Comparison of ENCODE assay signal across 14 cellular contexts in the genomic region with DNA sequence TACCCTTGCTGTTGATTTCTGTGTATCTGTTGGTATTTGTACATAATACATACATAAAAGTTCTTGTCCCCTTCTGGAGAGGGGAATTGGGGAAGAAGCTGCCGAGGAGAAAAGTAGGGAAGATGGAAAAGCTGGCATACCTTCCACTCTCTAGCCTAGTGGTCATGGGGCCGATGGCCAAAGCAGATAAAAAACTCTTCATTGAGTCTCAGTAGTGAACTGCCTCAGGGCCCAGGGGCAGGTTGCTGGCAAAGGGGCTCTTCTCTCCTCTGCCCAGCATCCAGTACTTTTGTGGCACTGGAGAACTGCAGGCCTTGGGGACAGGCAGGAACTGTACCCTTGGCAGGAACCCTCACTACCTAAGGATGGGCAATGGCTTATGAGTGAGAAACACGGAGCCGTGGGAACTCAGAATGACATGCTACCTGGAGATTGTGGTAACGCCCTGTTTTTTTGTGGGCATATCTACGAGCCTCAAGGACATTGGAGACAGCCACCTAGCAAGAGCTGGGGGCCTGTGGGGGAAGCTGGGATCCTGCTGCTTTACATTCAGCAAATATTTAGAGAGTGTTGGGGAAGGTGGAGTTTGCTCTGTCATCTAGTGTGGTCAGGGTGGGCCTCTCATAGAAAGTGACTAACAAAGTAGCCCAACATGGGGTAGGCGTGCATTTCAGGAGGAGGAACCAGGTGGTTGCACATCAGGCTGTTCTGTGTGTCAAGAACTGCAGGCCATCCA. TPM values are rescaled to one million over a fixed set of nuclear protein-coding genes. Genes with fewer than 3 reads are reported as not detected.
A peak's percentile ranks its signal among the peaks of the same experiment; 100 is the strongest.
DNase-seq lines count a peak whose midpoint lies in the region; ATAC-seq, FAIRE-seq and TF ChIP-seq lines count a peak whose summit lies in the region.
"Had no signal": no experiment of that assay in that cellular context is flagged by ENCODE, and none has a peak within 500 bp of the region (broad histone marks: within the 10 kb centered on the region; RNA-seq: fewer than 3 reads in every experiment).

No MANE protein-coding gene starts in this region.

- no peaks in the 10 kb centered on the region for H3K36me3 ChIP-seq in bronchial epithelial cell (ENCODE audit: control insufficient read depth, insufficient read depth, low read length)
- H3K36me3 ChIP-seq in neural progenitor cell = no peaks in the 10 kb centered on the region
- H3K36me3 ChIP-seq in vagina = no peaks in the 10 kb centered on the region
- H3K36me3 ChIP-seq: BLaER1 had no signal

- no peaks in the 10 kb centered on the region for H4K20me1 ChIP-seq in neural progenitor cell (ENCODE audit: low read depth)
- H4K20me1 ChIP-seq: BLaER1 had no signal

- H3K79me2 ChIP-seq in neural progenitor cell (ENCODE audit: low read depth) = no peaks in the 10 kb centered on the region

- no peak for TF ChIP-seq POLR2A in vagina (IDR thresholded peaks at IDR 0.05)

- H3K27ac ChIP-seq in neural progenitor cell (no peak overlapping the region), vagina (peak overlapping the region; percentile 65)
- H3K27ac ChIP-seq: BLaER1 had no signal

- peak; percentile 20 for ATAC-seq in stimulated activated naive CD8-positive, alpha-beta T cell treated with anti-CD3 and anti-CD28 coated beads, Interleukin-15, Interleukin-2, amounts not matched to agents 100 U/mL and 50 U/mL, for 24 hours
- no peak for ATAC-seq in stimulated activated naive CD8-positive, alpha-beta T cell treated with anti-CD3 and anti-CD28 coated beads, Interleukin-15, amount 100 ng/mL, for 72 hours
- ATAC-seq in HG03342 (IDR thresholded peaks at IDR 0.05; ENCODE audit: unreplicated experiment) = no peak
- ATAC-seq: stimulated activated effector memory CD8-positive, alpha-beta T cell treated with anti-CD3 and anti-CD28 coated beads, Interleukin-12 subunit alpha, Interleukin-12 subunit beta, amount 100 ng/mL, for 72 hours had no signal

- H3F3A ChIP-seq in neural progenitor cell (ENCODE audit: low read depth) = no peaks in the 10 kb centered on the region

- no peak overlapping the region for H2AFZ ChIP-seq in neural progenitor cell (replicated peaks)

- H3K9me3 ChIP-seq in neural progenitor cell (ENCODE audit: low read depth) (no peaks in the 10 kb centered on the region), vagina (no peaks in the 10 kb centered on the region)
- H3K9me3 ChIP-seq: BLaER1 had no signal

- H3K27me3 Mint-ChIP-seq in stimulated activated naive CD8-positive, alpha-beta T cell treated with anti-CD3 and anti-CD28 coated beads, Interleukin-15, amount 100 ng/mL, for 72 hours = peaks cover 18% of the 10 kb centered on the region
- H3K27me3 Mint-ChIP-seq in neural progenitor cell (ENCODE audit: insufficient read depth, low read depth) = peaks cover 9% of the 10 kb centered on the region

- peaks cover 69% of the 10 kb centered on the region for H3K4me1 Mint-ChIP-seq in stimulated activated naive CD8-positive, alpha-beta T cell treated with anti-CD3 and anti-CD28 coated beads, Interleukin-15, amount 100 ng/mL, for 72 hours
- H3K4me1 Mint-ChIP-seq in neural progenitor cell = peaks cover 26% of the 10 kb centered on the region

- H3K4me2 ChIP-seq in neural progenitor cell = no peak overlapping the region
- H3K4me2 ChIP-seq: BLaER1 had no signal

- no peak for FAIRE-seq in bronchial epithelial cell (lab: Jason Lieb, UNC)
- FAIRE-seq: GM12891 had no signal

- H3K27me3 ChIP-seq in bronchial epithelial cell (ENCODE audit: control insufficient read depth, insufficient read depth, low read length) (no peaks in the 10 kb centered on the region), neural progenitor cell (no peaks in the 10 kb centered on the region), vagina (no peaks in the 10 kb centered on the region)
- H3K27me3 ChIP-seq: BLaER1 had no signal

- H3K9me3 Mint-ChIP-seq in stimulated activated naive CD8-positive, alpha-beta T cell treated with anti-CD3 and anti-CD28 coated beads, Interleukin-15, amount 100 ng/mL, for 72 hours = no peaks in the 10 kb centered on the region
- H3K9me3 Mint-ChIP-seq in neural progenitor cell = peaks cover 3% of the 10 kb centered on the region
- H3K9me3 Mint-ChIP-seq: stimulated activated effector memory CD8-positive, alpha-beta T cell treated with anti-CD3 and anti-CD28 coated beads, Interleukin-12 subunit alpha, Interleukin-12 subunit beta, amount 100 ng/mL, for 72 hours had no signal

- H3K4me3 Mint-ChIP-seq in stimulated activated naive CD8-positive, alpha-beta T cell treated with anti-CD3 and anti-CD28 coated beads, Interleukin-15, amount 100 ng/mL, for 72 hours = peak overlapping the region in 1 of 2 donors; percentile 22
- H3K4me3 Mint-ChIP-seq in neural progenitor cell = no peak overlapping the region
- H3K4me3 Mint-ChIP-seq: stimulated activated effector memory CD8-positive, alpha-beta T cell treated with anti-CD3 and anti-CD28 coated beads, Interleukin-12 subunit alpha, Interleukin-12 subunit beta, amount 100 ng/mL, for 72 hours had no signal

- TF ChIP-seq CTCF in bronchial epithelial cell (IDR thresholded peaks at IDR 0.05; ENCODE audit: insufficient read depth, low read length, severe bottlenecking) (no peak), neural progenitor cell (IDR thresholded peaks at IDR 0.05) (no peak), vagina (IDR thresholded peaks at IDR 0.05) (no peak)

- intact Hi-C loops in vagina (cut with DNase I) = no loop called here

- no peak for DNase-seq in stimulated activated naive CD8-positive, alpha-beta T cell treated with anti-CD3 and anti-CD28 coated beads, Interleukin-15, Interleukin-2, amounts not matched to agents 100 U/mL and 50 U/mL, for 24 hours
- no peak for DNase-seq in stimulated activated naive CD8-positive, alpha-beta T cell treated with anti-CD3 and anti-CD28 coated beads, Interleukin-15, amount 100 ng/mL, for 72 hours
- DNase-seq in bronchial epithelial cell (ENCODE audit: low read depth) (peak; percentile 56), neural progenitor cell (ENCODE audit: low spot score) (no peak), vagina (ENCODE audit: extremely low spot score in 2 of 2) (no peak), ureter (ENCODE audit: low spot score) (no peak), T-helper 9 cell (no peak)
- DNase-seq: occipital lobe; stimulated activated CD4-positive, alpha-beta T cell treated with anti-CD3 and anti-CD28 coated beads, Interleukin-2, amount 100 ng/mL, for 24 hours had no signal

- H3K9ac ChIP-seq in neural progenitor cell = no peak overlapping the region
- H3K9ac ChIP-seq: BLaER1 had no signal

- H3K27ac Mint-ChIP-seq in stimulated activated naive CD8-positive, alpha-beta T cell treated with anti-CD3 and anti-CD28 coated beads, Interleukin-15, amount 100 ng/mL, for 72 hours = no peak overlapping the region
- H3K27ac Mint-ChIP-seq in neural progenitor cell = peak overlapping the region; percentile 16
- H3K27ac Mint-ChIP-seq: stimulated activated effector memory CD8-positive, alpha-beta T cell treated with anti-CD3 and anti-CD28 coated beads, Interleukin-12 subunit alpha, Interleukin-12 subunit beta, amount 100 ng/mL, for 72 hours had no signal

- peaks cover 11% of the 10 kb centered on the region for H3K4me1 ChIP-seq in neural progenitor cell
- peaks cover 64% of the 10 kb centered on the region for H3K4me1 ChIP-seq in vagina

- no peak overlapping the region for H3K4me3 ChIP-seq in bronchial epithelial cell (ENCODE audit: low read depth, low read length)
- no peak overlapping the region for H3K4me3 ChIP-seq in neural progenitor cell
- H3K4me3 ChIP-seq in vagina = no peak overlapping the region
- H3K4me3 ChIP-seq: BLaER1 had no signal

- H3K36me3 Mint-ChIP-seq in neural progenitor cell = no peaks in the 10 kb centered on the region
- H3K36me3 Mint-ChIP-seq: stimulated activated effector memory CD8-positive, alpha-beta T cell treated with anti-CD3 and anti-CD28 coated beads, Interleukin-12 subunit alpha, Interleukin-12 subunit beta, amount 100 ng/mL, for 72 hours had no signal

RNA-seq across cellular contexts. Expression of a gene that starts 22.6 kb away (rescaled TPM):
- 21.1 and 31.5 TPM in 2 replicates for total RNA-seq in bronchial epithelial cell
- total RNA-seq in neural progenitor cell (ENCODE audit: low replicate concordance) = not detected in 2 replicates
- total RNA-seq in vagina = 17.2 TPM
- total RNA-seq in ureter = 96.3 TPM
- total RNA-seq: H4 had no signal

Comparison
In these comparisons a context has a peak if more than half of its experiments do, and no peak if none do; other contexts are left out.
1. RNA of a gene that starts 22.6 kb away (total RNA-seq): 96.3 TPM in ureter (single experiment), 21.1 to 31.5 TPM in bronchial epithelial cell and 17.2 TPM in vagina (single experiment); not detected in neural progenitor cell; every median in the first group is over 10 times any median in the second.